9 cellular contexts compared by ENCODE assay signal in the genomic region with DNA sequence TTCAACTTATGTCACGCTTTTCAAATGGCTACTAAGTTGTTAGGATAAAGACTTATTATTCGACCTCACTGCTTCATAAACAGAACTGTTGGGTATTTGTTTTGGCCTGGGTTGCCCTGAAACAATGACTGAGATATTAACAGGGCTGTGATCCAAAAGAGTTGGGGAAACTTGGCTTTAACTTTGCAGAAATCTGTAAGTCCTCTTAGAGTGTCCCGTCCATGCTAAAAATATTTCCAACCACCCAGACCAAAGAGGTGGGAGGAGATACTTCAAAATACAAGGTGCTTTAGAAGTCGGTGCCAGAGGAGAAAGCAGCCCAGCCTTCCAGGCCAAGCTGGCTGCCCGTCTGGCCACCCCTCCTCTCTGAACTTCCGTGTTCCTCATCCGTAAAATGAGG. TPM values are rescaled to one million over a fixed set of nuclear protein-coding genes. Genes with fewer than 3 reads are reported as not detected.
DNase-seq lines count a peak whose midpoint lies in the region; ATAC-seq and TF ChIP-seq lines count a peak whose summit lies in the region.
"Had no signal": no experiment of that assay in that cellular context is flagged by ENCODE, and none has a peak within 500 bp of the region (broad histone marks: within the 10 kb centered on the region; RNA-seq: fewer than 3 reads in every experiment).

No MANE protein-coding gene starts in this region.

- peak overlapping the region; percentile 1 to 24 for H3K27ac ChIP-seq in esophagus (ENCODE audit: low read depth in 2 of 2, low read length in 1 of 2)
- peak overlapping the region; percentile 1 for H3K27ac ChIP-seq in mesenchymal stem cell (ENCODE audit: low read length, poor library complexity, severe bottlenecking)
- peak overlapping the region; percentile 69 for H3K27ac ChIP-seq in upper lobe of right lung
- no peak overlapping the region for H3K27ac ChIP-seq in MM.1S (ENCODE audit: low read length)

- intact Hi-C loops in upper lobe of right lung (cut with DNase I): no loop called here

- H3K79me2 ChIP-seq in MM.1S (ENCODE audit: low read length): no peaks in the 10 kb centered on the region

- H3K23ac ChIP-seq in mesenchymal stem cell (ENCODE audit: low read length in 2 of 2): no peak overlapping the region

- H4K8ac ChIP-seq in mesenchymal stem cell (ENCODE audit: low read length): no peak overlapping the region

- H2BK5ac ChIP-seq in mesenchymal stem cell (ENCODE audit: low read depth, low read length, poor library complexity, severe bottlenecking): no peak overlapping the region

- H4K20me1 ChIP-seq in MM.1S (ENCODE audit: insufficient read depth, low read length): no peaks in the 10 kb centered on the region

- H3K9me2 ChIP-seq in MM.1S (replicated peaks; ENCODE audit: insufficient read depth, low read length): no peaks in the 10 kb centered on the region

- H3F3A ChIP-seq in MM.1S (ENCODE audit: insufficient read depth, low read length): peaks cover 7% of the 10 kb centered on the region; the same call in 1 of the 2 replicates

- no peak overlapping the region for H3K4me3 Mint-ChIP-seq in activated T-cell treated with anti-CD3 and anti-CD28 coated beads, Interleukin-2, amount 50 U/mL, for 72 hours

- H4K91ac ChIP-seq in mesenchymal stem cell (ENCODE audit: low read length): no peak overlapping the region

- H3K18ac ChIP-seq in mesenchymal stem cell (ENCODE audit: low read depth in 1 of 2, low read length in 2 of 2): no peak overlapping the region

- H3K4me1 ChIP-seq in esophagus (ENCODE audit: control insufficient read depth in 2 of 2, insufficient read depth in 2 of 2, low read length in 1 of 2): peaks cover 0 to 2% of the 10 kb centered on the region in 2 donors
- peaks cover 25% of the 10 kb centered on the region for H3K4me1 ChIP-seq in mesenchymal stem cell (ENCODE audit: control insufficient read depth, insufficient read depth, low read depth, low read length)
- peaks cover 17% of the 10 kb centered on the region for H3K4me1 ChIP-seq in upper lobe of right lung
- peaks cover 5% of the 10 kb centered on the region; the same call in 1 of the 2 replicates for H3K4me1 ChIP-seq in MM.1S (ENCODE audit: low read length)

- H3K27ac Mint-ChIP-seq in activated T-cell treated with anti-CD3 and anti-CD28 coated beads, Interleukin-2, amount 50 U/mL, for 72 hours: peak overlapping the region; percentile 59
- H3K27ac Mint-ChIP-seq: progenitor cell of endocrine pancreas had no signal

- H3K9ac ChIP-seq in mesenchymal stem cell (ENCODE audit: low read length) (peak overlapping the region; percentile 28), MM.1S (ENCODE audit: low read length) (no peak overlapping the region)

- peaks cover 30% of the 10 kb centered on the region for H3K4me1 Mint-ChIP-seq in activated T-cell treated with anti-CD3 and anti-CD28 coated beads, Interleukin-2, amount 50 U/mL, for 72 hours (ENCODE audit: low read depth)

- peaks cover 9 to 14% of the 10 kb centered on the region in 2 donors for H3K36me3 Mint-ChIP-seq in activated T-cell treated with anti-CD3 and anti-CD28 coated beads, Interleukin-2, amount 50 U/mL, for 72 hours (ENCODE audit: insufficient read depth in 2 of 2)

- ATAC-seq in activated T-cell treated with anti-CD3 and anti-CD28 coated beads, Interleukin-2, amount 50 U/mL, for 72 hours (replicated peaks in 1 of 2): no peak
- peak; percentile 76 for ATAC-seq in upper lobe of right lung
- no peak for ATAC-seq in GM18511 (IDR thresholded peaks at IDR 0.05; ENCODE audit: unreplicated experiment)

- H3K4ac ChIP-seq in mesenchymal stem cell (ENCODE audit: low read depth in 1 of 2, low read length in 2 of 2): no peak overlapping the region

- H2BK12ac ChIP-seq in mesenchymal stem cell (ENCODE audit: low read length in 2 of 2): no peak overlapping the region

- H3K27me3 ChIP-seq in esophagus (ENCODE audit: control insufficient read depth in 1 of 2, insufficient read depth in 2 of 2, low read length in 2 of 2) (no peaks in the 10 kb centered on the region), mesenchymal stem cell (ENCODE audit: control insufficient read depth in 1 of 2, insufficient read depth in 1 of 2, low read length in 2 of 2) (no peaks in the 10 kb centered on the region), upper lobe of right lung (no peaks in the 10 kb centered on the region), MM.1S (replicated peaks; ENCODE audit: insufficient read depth, low read length) (no peaks in the 10 kb centered on the region)

- H2AK5ac ChIP-seq in mesenchymal stem cell (ENCODE audit: low read length, severe bottlenecking): no peak overlapping the region

- H3K4me3 ChIP-seq in esophagus (ENCODE audit: low read depth in 1 of 2, low read length in 2 of 2): no peak overlapping the region
- H3K4me3 ChIP-seq in mesenchymal stem cell (ENCODE audit: insufficient read depth in 1 of 2, low read depth in 1 of 2, low read length in 2 of 2): no peak overlapping the region
- no peak overlapping the region for H3K4me3 ChIP-seq in upper lobe of right lung
- H3K4me3 ChIP-seq in MM.1S (ENCODE audit: low read length): no peak overlapping the region

- H3K4me2 ChIP-seq in mesenchymal stem cell (ENCODE audit: low read length, poor library complexity, severe bottlenecking) (no peak overlapping the region), MM.1S (ENCODE audit: low read depth, low read length) (no peak overlapping the region)

- H2AFZ ChIP-seq in mesenchymal stem cell (ENCODE audit: low read depth, low read length) (no peak overlapping the region), MM.1S (ENCODE audit: low read length) (no peak overlapping the region)

- no peaks in the 10 kb centered on the region for H3K27me3 Mint-ChIP-seq in activated T-cell treated with anti-CD3 and anti-CD28 coated beads, Interleukin-2, amount 50 U/mL, for 72 hours (ENCODE audit: low read depth)
- H3K27me3 Mint-ChIP-seq: progenitor cell of endocrine pancreas had no signal

- H2BK15ac ChIP-seq in mesenchymal stem cell (ENCODE audit: low read depth, poor library complexity, severe bottlenecking): no peak overlapping the region

- H3K14ac ChIP-seq in mesenchymal stem cell (ENCODE audit: low read length in 2 of 2): no peak overlapping the region

- DNase-seq in activated T-cell treated with anti-CD3 and anti-CD28 coated beads, Interleukin-2, amount 50 U/mL, for 72 hours: no peak
- DNase-seq in activated T-cell treated with anti-CD3 and anti-CD28 coated beads for 4 hours: no peak
- no peak for DNase-seq in mesenchymal stem cell
- DNase-seq in upper lobe of right lung: peak; percentile 74
- DNase-seq in MM.1S: no peak
- no peak for DNase-seq in NCI-H2029 (lab: John Stamatoyannopoulos, UW)

- no peak overlapping the region for H2BK120ac ChIP-seq in mesenchymal stem cell (ENCODE audit: low read depth, low read length)

- no peaks in the 10 kb centered on the region for H3K9me3 Mint-ChIP-seq in activated T-cell treated with anti-CD3 and anti-CD28 coated beads, Interleukin-2, amount 50 U/mL, for 72 hours

- TF ChIP-seq CTCF in upper lobe of right lung (IDR thresholded peaks at IDR 0.05): no peak
- no peak for TF ChIP-seq CTCF in MM.1S (IDR thresholded peaks at IDR 0.05; ENCODE audit: low read length)

- H3K36me3 ChIP-seq in esophagus (ENCODE audit: control insufficient read depth in 2 of 2, insufficient read depth in 2 of 2, low read length in 1 of 2) (peaks cover 14 to 27% of the 10 kb centered on the region in 2 donors), mesenchymal stem cell (ENCODE audit: control insufficient read depth in 1 of 2, insufficient read depth in 2 of 2, low read depth in 1 of 2, low read length in 2 of 2) (peaks cover 43 to 54% of the 10 kb centered on the region in 2 experiments), upper lobe of right lung (peaks cover 24% of the 10 kb centered on the region), MM.1S (replicated peaks; ENCODE audit: insufficient read depth, low read length) (peaks cover 4% of the 10 kb centered on the region; the same call in 1 of the 2 replicates)

- 19 to 35% methylated on average over 7 of the region's 7 CpGs for WGBS in esophagus, 2 donors
- WGBS in mesenchymal stem cell: 96% methylated on average over 6 of the region's 7 CpGs

- H3K79me1 ChIP-seq in mesenchymal stem cell (replicated peaks; ENCODE audit: low read length, poor library complexity, severe bottlenecking): peaks cover 24% of the 10 kb centered on the region

- no peaks in the 10 kb centered on the region for H3K9me3 ChIP-seq in esophagus (ENCODE audit: control insufficient read depth in 2 of 2, insufficient read depth in 1 of 2, low read depth in 1 of 2, low read length in 1 of 2)
- no peaks in the 10 kb centered on the region for H3K9me3 ChIP-seq in mesenchymal stem cell (ENCODE audit: control insufficient read depth, low read length)
- no peaks in the 10 kb centered on the region for H3K9me3 ChIP-seq in upper lobe of right lung
- H3K9me3 ChIP-seq in MM.1S (replicated peaks; ENCODE audit: insufficient read depth, low read length): no peaks in the 10 kb centered on the region

RNA-seq across cellular contexts. Expression of a gene that starts 16.1 kb away (rescaled TPM):
- total RNA-seq in activated T-cell treated with anti-CD3 and anti-CD28 coated beads, Interleukin-2, amount 50 U/mL, for 72 hours: 1 to 10 TPM; 1.4 to 1.7 TPM
- polyA plus RNA-seq in esophagus: not detected
- polyA plus RNA-seq in mesenchymal stem cell (2013, experiment 1 of 2): not detected
- polyA plus RNA-seq in mesenchymal stem cell (2013, experiment 2 of 2): not detected
- not detected for total RNA-seq in upper lobe of right lung

RNA-seq across cellular contexts. Expression of a gene that starts 38.8 kb away (rescaled TPM):
- total RNA-seq in activated T-cell treated with anti-CD3 and anti-CD28 coated beads, Interleukin-2, amount 50 U/mL, for 72 hours: 10 to 100 TPM; 71.8 to 78.0 TPM
- polyA plus RNA-seq in esophagus: 1 to 10 TPM; 8.0 to 9.2 TPM
- 1.1 TPM for polyA plus RNA-seq in mesenchymal stem cell (2013, experiment 1 of 2)
- 1.4 TPM for polyA plus RNA-seq in mesenchymal stem cell (2013, experiment 2 of 2)
- total RNA-seq in upper lobe of right lung: 9.9 TPM

RNA-seq across cellular contexts. Expression of a gene that starts 56.3 kb away (rescaled TPM):
- 100 to 1,000 TPM; 559 to 689 TPM for total RNA-seq in activated T-cell treated with anti-CD3 and anti-CD28 coated beads, Interleukin-2, amount 50 U/mL, for 72 hours
- 1 to 10 TPM; 4.3 to 5.2 TPM for polyA plus RNA-seq in esophagus
- polyA plus RNA-seq in mesenchymal stem cell (2013, experiment 1 of 2): 0.97 TPM
- polyA plus RNA-seq in mesenchymal stem cell (2013, experiment 2 of 2): 0.99 TPM
- 62.3 TPM for total RNA-seq in upper lobe of right lung
